8 cellular contexts compared by ENCODE assay signal in the genomic region with DNA sequence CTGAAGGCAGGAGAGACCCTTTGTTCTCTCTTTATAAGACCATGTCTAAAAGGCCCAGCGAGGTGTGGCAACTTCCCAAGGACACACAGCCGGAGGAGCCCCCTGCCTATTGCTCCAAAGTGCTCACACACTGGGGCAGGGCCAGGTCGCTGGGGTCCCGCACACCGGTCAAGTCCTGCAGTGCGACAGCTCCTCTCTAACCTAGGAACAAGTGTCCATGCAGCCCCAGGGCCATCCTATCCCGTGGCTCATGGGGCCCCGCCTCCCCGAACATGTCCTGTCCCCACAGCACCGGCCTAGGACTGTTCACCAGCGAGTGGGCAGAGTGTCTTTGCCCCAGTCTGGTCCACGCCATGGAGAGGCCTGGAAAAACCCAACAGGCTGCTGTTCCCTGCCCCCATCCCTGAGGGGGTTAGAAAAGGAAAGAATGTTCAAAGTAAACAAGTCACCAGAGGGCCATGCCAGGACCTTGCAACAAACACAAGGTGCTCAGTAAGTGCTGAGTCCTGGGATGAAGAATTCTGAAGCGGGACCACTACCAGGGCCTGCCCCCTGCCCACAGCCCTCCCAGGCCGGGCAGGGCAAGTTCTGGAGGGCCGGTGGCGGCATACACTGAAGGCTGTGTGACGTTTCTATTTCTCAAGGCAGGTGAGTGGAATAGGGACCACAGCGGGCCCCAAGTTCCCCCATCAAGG. TPM values are rescaled to one million over a fixed set of nuclear protein-coding genes. Genes with fewer than 3 reads are reported as not detected.
DNase-seq lines count a peak whose midpoint lies in the region; ATAC-seq, FAIRE-seq and TF ChIP-seq lines count a peak whose summit lies in the region.

No MANE protein-coding gene starts in this region.

- no peaks in the 10 kb centered on the region for H3K27me3 Mint-ChIP-seq in activated T-cell treated with anti-CD3 and anti-CD28 coated beads, Interleukin-2, amount 50 U/mL, for 24 hours
- peaks cover 15% of the 10 kb centered on the region for H3K27me3 Mint-ChIP-seq in astrocyte (ENCODE audit: low read depth, unreplicated experiment)

- TF ChIP-seq POLR2A in erythroblast (IDR thresholded peaks at IDR 0.05; ENCODE audit: low read length): no peak

- H3K9me3 ChIP-seq in astrocyte (ENCODE audit: insufficient read depth, low read depth, low read length) (no peaks in the 10 kb centered on the region), keratinocyte (ENCODE audit: control insufficient read depth, low read depth, low read length) (no peaks in the 10 kb centered on the region)

- H3K27me3 ChIP-seq in astrocyte (ENCODE audit: insufficient read depth, low read length): no peaks in the 10 kb centered on the region
- H3K27me3 ChIP-seq in keratinocyte (ENCODE audit: control insufficient read depth, extremely low read depth, insufficient read depth, low read length): peaks cover 16% of the 10 kb centered on the region

- H2AFZ ChIP-seq in astrocyte (ENCODE audit: low read depth, low read length) (peak overlapping the region; percentile 93), keratinocyte (ENCODE audit: control insufficient read depth, low read length) (peak overlapping the region; percentile 44)

- H3K9ac ChIP-seq in astrocyte (ENCODE audit: low read length): peak overlapping the region; percentile 93
- H3K9ac ChIP-seq in keratinocyte (ENCODE audit: control insufficient read depth, extremely low read depth, insufficient read depth, low read length): peak overlapping the region; percentile 82

- peak overlapping the region; percentile 93 for H3K4me3 Mint-ChIP-seq in activated T-cell treated with anti-CD3 and anti-CD28 coated beads, Interleukin-2, amount 50 U/mL, for 24 hours
- H3K4me3 Mint-ChIP-seq in astrocyte (ENCODE audit: unreplicated experiment): peak overlapping the region; percentile 88

- no peak for FAIRE-seq in astrocyte (lab: Jason Lieb, UNC)
- no peak for FAIRE-seq in keratinocyte (lab: Jason Lieb, UNC)

- dilution Hi-C loops in keratinocyte (cut with MboI; ENCODE audit: extremely low pct_ligation_motif_present, low sequenced_read_pairs): no loop called here

- peaks cover 28% of the 10 kb centered on the region for H3K79me2 ChIP-seq in astrocyte (ENCODE audit: insufficient read depth, low read length)
- H3K79me2 ChIP-seq in keratinocyte (ENCODE audit: control insufficient read depth, insufficient read depth, low read length): no peaks in the 10 kb centered on the region

- DNase-seq in activated T-cell treated with anti-CD3 and anti-CD28 coated beads, Interleukin-2, amount 50 U/mL, for 24 hours: no peak
- DNase-seq in activated T-cell treated with anti-CD3 and anti-CD28 coated beads, Interleukin-2, amount 50 U/mL, for 1 hour: no peak
- DNase-seq in astrocyte (ENCODE audit: low read depth): no peak
- DNase-seq in keratinocyte (ENCODE audit: low read depth, low spot score): no peak
- DNase-seq in stimulated activated naive CD8-positive, alpha-beta T cell treated with anti-CD3 and anti-CD28 coated beads, Interleukin-15, Interleukin-2, amounts not matched to agents 100 U/mL and 50 U/mL, for 24 hours: no peak
- DNase-seq in erythroblast (lab: John Stamatoyannopoulos, UW): no peak

- H4K20me1 ChIP-seq in astrocyte (ENCODE audit: insufficient read depth, low read length): peaks cover 43% of the 10 kb centered on the region
- no peaks in the 10 kb centered on the region for H4K20me1 ChIP-seq in keratinocyte (ENCODE audit: control insufficient read depth, extremely low read depth, insufficient read depth, low read length)

- peak overlapping the region; percentile 92 for H3K27ac Mint-ChIP-seq in activated T-cell treated with anti-CD3 and anti-CD28 coated beads, Interleukin-2, amount 50 U/mL, for 24 hours
- peak overlapping the region; percentile 89 for H3K27ac Mint-ChIP-seq in astrocyte (ENCODE audit: unreplicated experiment)

- TF ChIP-seq CTCF in astrocyte (IDR thresholded peaks at IDR 0.05; ENCODE audit: insufficient read depth, low read depth, low read length) (no peak), keratinocyte (optimal IDR thresholded peaks at IDR 0.05 in 1 of 3, IDR thresholded peaks at IDR 0.05 in 1 of 3, conservative IDR thresholded peaks at IDR 0.05 in 1 of 3; ENCODE audit: extremely low read depth in 1 of 3, insufficient read depth in 2 of 3, low read length in 3 of 3) (no peak)

- H3K36me3 ChIP-seq in astrocyte (ENCODE audit: insufficient read depth, low read length): no peaks in the 10 kb centered on the region
- H3K36me3 ChIP-seq in keratinocyte (ENCODE audit: control insufficient read depth in 2 of 2, extremely low read depth in 1 of 2, insufficient read depth in 2 of 2, low read length in 2 of 2): no peaks in the 10 kb centered on the region

- peak; percentile 30 for ATAC-seq in stimulated activated naive CD8-positive, alpha-beta T cell treated with anti-CD3 and anti-CD28 coated beads, Interleukin-15, Interleukin-2, amounts not matched to agents 100 U/mL and 50 U/mL, for 24 hours
- no peak for ATAC-seq in HG02870 (IDR thresholded peaks at IDR 0.05; ENCODE audit: unreplicated experiment)
- ATAC-seq in HG03439 (IDR thresholded peaks at IDR 0.05; ENCODE audit: unreplicated experiment): no peak

- peaks cover 35% of the 10 kb centered on the region for H3K36me3 Mint-ChIP-seq in activated T-cell treated with anti-CD3 and anti-CD28 coated beads, Interleukin-2, amount 50 U/mL, for 24 hours (ENCODE audit: low read depth)
- H3K36me3 Mint-ChIP-seq in astrocyte (ENCODE audit: low read depth, unreplicated experiment): no peaks in the 10 kb centered on the region

- H3K9me1 ChIP-seq in keratinocyte (ENCODE audit: control insufficient read depth, extremely low read depth, insufficient read depth, low read length): no peaks in the 10 kb centered on the region

- H3K27ac ChIP-seq in astrocyte (ENCODE audit: low read depth, low read length) (peak overlapping the region; percentile 69), keratinocyte (ENCODE audit: control insufficient read depth, insufficient read depth, low read length) (peak overlapping the region; percentile 31)

- peaks cover 74% of the 10 kb centered on the region for H3K4me1 Mint-ChIP-seq in activated T-cell treated with anti-CD3 and anti-CD28 coated beads, Interleukin-2, amount 50 U/mL, for 24 hours (ENCODE audit: low read depth)
- H3K4me1 Mint-ChIP-seq in astrocyte (ENCODE audit: low read depth, unreplicated experiment): peaks cover 6% of the 10 kb centered on the region

- H3K4me2 ChIP-seq in astrocyte (ENCODE audit: low read length): peak overlapping the region; percentile 96
- peak overlapping the region; percentile 90 for H3K4me2 ChIP-seq in keratinocyte (ENCODE audit: control insufficient read depth, extremely low read depth, insufficient read depth, low read depth, low read length)

- no peaks in the 10 kb centered on the region for H3K9me3 Mint-ChIP-seq in activated T-cell treated with anti-CD3 and anti-CD28 coated beads, Interleukin-2, amount 50 U/mL, for 24 hours
- H3K9me3 Mint-ChIP-seq in astrocyte (ENCODE audit: unreplicated experiment): no peaks in the 10 kb centered on the region

- peaks cover 20% of the 10 kb centered on the region for H3K4me1 ChIP-seq in astrocyte (ENCODE audit: insufficient read depth, low read length)
- H3K4me1 ChIP-seq in keratinocyte (ENCODE audit: control insufficient read depth, extremely low read depth, insufficient read depth, low read length): peaks cover 23% of the 10 kb centered on the region

- H3K4me3 ChIP-seq in astrocyte (ENCODE audit: insufficient read depth, low read depth, low read length): peak overlapping the region; percentile 70
- peak overlapping the region; percentile 46 to 74 (median 64) for H3K4me3 ChIP-seq in keratinocyte (ENCODE audit: control insufficient read depth in 2 of 3, extremely low read depth in 1 of 3, insufficient read depth in 2 of 3, low read depth in 1 of 3, low read length in 3 of 3)

RNA-seq across cellular contexts. Expression of a gene that starts 1.0 kb away (rescaled TPM):
- total RNA-seq in astrocyte: 26.9 and 28.3 TPM in 2 replicates
- polyA plus RNA-seq in keratinocyte: 7.4 to 16.5 TPM (median 7.7 TPM) in 3 replicates
- polyA plus RNA-seq in keratinocyte (2011; ENCODE audit: low read depth): 4.7 TPM
- polyA plus RNA-seq in keratinocyte (2011; cell fraction: cytosol; rRNA removed): 13.2 and 23.7 TPM in 2 replicates
- 6.6 and 10.2 TPM in 2 replicates for polyA plus RNA-seq in keratinocyte (2011; cell fraction: nucleus; rRNA removed)
- 15.1 and 22.9 TPM in 2 replicates for polyA plus RNA-seq in keratinocyte (2012; ENCODE audit: low replicate concordance)
- polyA minus RNA-seq in keratinocyte: 6.7 to 25.6 TPM (median 13.6 TPM) in 3 replicates
- polyA minus RNA-seq in keratinocyte (2011; cell fraction: cytosol; rRNA and poly(A)+ RNA removed): 17.1 TPM
- 3.6 and 5.2 TPM in 2 replicates for polyA minus RNA-seq in keratinocyte (2011; cell fraction: nucleus; rRNA and poly(A)+ RNA removed)

RNA-seq across cellular contexts. Expression of a gene that starts 37.1 kb away (rescaled TPM):
- total RNA-seq in astrocyte: 33.8 and 36.3 TPM in 2 replicates
- 30.8 to 67.4 TPM (median 36.7 TPM) in 3 replicates for polyA plus RNA-seq in keratinocyte
- 2.9 TPM for polyA plus RNA-seq in keratinocyte (2011; ENCODE audit: low read depth)
- polyA plus RNA-seq in keratinocyte (2011; cell fraction: cytosol; rRNA removed): 23.3 and 66.3 TPM in 2 replicates
- polyA plus RNA-seq in keratinocyte (2011; cell fraction: nucleus; rRNA removed): 37.0 and 49.3 TPM in 2 replicates
- 17.6 and 45.3 TPM in 2 replicates for polyA plus RNA-seq in keratinocyte (2012; ENCODE audit: low replicate concordance)
- polyA minus RNA-seq in keratinocyte: 12.3 to 46.8 TPM (median 18.6 TPM) in 3 replicates
- 59.5 TPM for polyA minus RNA-seq in keratinocyte (2011; cell fraction: cytosol; rRNA and poly(A)+ RNA removed)
- 14.5 and 15.4 TPM in 2 replicates for polyA minus RNA-seq in keratinocyte (2011; cell fraction: nucleus; rRNA and poly(A)+ RNA removed)

RNA-seq across cellular contexts. Expression of a gene that starts 50.8 kb away (rescaled TPM):
- total RNA-seq in astrocyte: 0.89 and 1.9 TPM in 2 replicates
- polyA plus RNA-seq in keratinocyte: 0.05 TPM in 1 of 3 replicates, not detected in the others
- 0.32 TPM for polyA plus RNA-seq in keratinocyte (2011; ENCODE audit: low read depth)
- 0.12 TPM in 1 of 2 replicates, not detected in the other for polyA plus RNA-seq in keratinocyte (2011; cell fraction: cytosol; rRNA removed)
- 0.10 and 0.49 TPM in 2 replicates for polyA plus RNA-seq in keratinocyte (2011; cell fraction: nucleus; rRNA removed)
- 0.10 TPM in 1 of 2 replicates, not detected in the other for polyA plus RNA-seq in keratinocyte (2012; ENCODE audit: low replicate concordance)
- 0.20 TPM in 1 of 3 replicates, not detected in the others for polyA minus RNA-seq in keratinocyte
- polyA minus RNA-seq in keratinocyte (2011; cell fraction: cytosol; rRNA and poly(A)+ RNA removed): not detected
- polyA minus RNA-seq in keratinocyte (2011; cell fraction: nucleus; rRNA and poly(A)+ RNA removed): 0.84 TPM in 1 of 2 replicates, not detected in the other
